ENCODE assay signal across 8 cellular contexts in genomic region chr7:100016209-100016901, GRCh38. TPM values are rescaled to one million over a fixed set of nuclear protein-coding genes. Genes with fewer than 3 reads are reported as not detected.
DNase-seq lines count a peak whose midpoint lies in the region; TF ChIP-seq lines count a peak whose summit lies in the region.

No MANE protein-coding gene starts in this region.

- H3K4me3 ChIP-seq in MG63, result peak overlapping the region; percentile 80
- H3K4me3 ChIP-seq in coronary artery, result peak overlapping the region; percentile 93
- H3K4me3 ChIP-seq in mesenchymal stem cell (ENCODE audit: insufficient read depth in 1 of 2, low read depth in 1 of 2, low read length in 2 of 2), result peak overlapping the region; percentile 79 to 100

- no peak overlapping the region for H3K18ac ChIP-seq in mesenchymal stem cell (ENCODE audit: low read depth in 1 of 2, low read length in 2 of 2)

- TF ChIP-seq CTCF in coronary artery (IDR thresholded peaks at IDR 0.05), result no peak
- TF ChIP-seq CTCF in type B pancreatic cell (conservative IDR thresholded peaks at IDR 0.05), result no peak

- H3K27ac Mint-ChIP-seq in type B pancreatic cell, result peak overlapping the region; percentile 97

- DNase-seq in CD1c-positive myeloid dendritic cell (ENCODE audit: extremely low spot score) (peak; percentile 4), MG63 (no peak), coronary artery (ENCODE audit: low spot score) (no peak), mesenchymal stem cell (peak; percentile 42), type B pancreatic cell (ENCODE audit: extremely low spot score, unreplicated experiment) (no peak), DMS153 treated with DMSO at 0.1 percent for 48 hours (lab: John Stamatoyannopoulos, UW; ENCODE audit: unreplicated experiment) (no peak), NCI-H2171 (lab: John Stamatoyannopoulos, UW) (no peak), AG20443 (ENCODE audit: low spot score) (no peak)

- no peak overlapping the region for H2AFZ ChIP-seq in mesenchymal stem cell (ENCODE audit: low read depth, low read length)

- H2BK15ac ChIP-seq in mesenchymal stem cell (ENCODE audit: low read depth, poor library complexity, severe bottlenecking), result no peak overlapping the region

- no peaks in the 10 kb centered on the region for H3K9me3 Mint-ChIP-seq in type B pancreatic cell

- no peaks in the 10 kb centered on the region for H3K36me3 ChIP-seq in MG63
- peaks cover 10 to 15% of the 10 kb centered on the region in 2 experiments for H3K36me3 ChIP-seq in mesenchymal stem cell (ENCODE audit: control insufficient read depth in 1 of 2, insufficient read depth in 2 of 2, low read depth in 1 of 2, low read length in 2 of 2)

- peak overlapping the region; percentile 96 for H3K4me3 Mint-ChIP-seq in type B pancreatic cell

- H3K4me1 Mint-ChIP-seq in type B pancreatic cell (ENCODE audit: unreplicated experiment), result peaks cover 31% of the 10 kb centered on the region

- H3K9me3 ChIP-seq in MG63, result no peaks in the 10 kb centered on the region
- H3K9me3 ChIP-seq in mesenchymal stem cell (ENCODE audit: control insufficient read depth, low read length), result no peaks in the 10 kb centered on the region

- peaks cover 3% of the 10 kb centered on the region for H3K27me3 Mint-ChIP-seq in type B pancreatic cell

- no peak overlapping the region for H2AK5ac ChIP-seq in mesenchymal stem cell (ENCODE audit: low read length, severe bottlenecking)

- H3K23ac ChIP-seq in mesenchymal stem cell (ENCODE audit: low read length in 2 of 2), result no peak overlapping the region

- peak overlapping the region in 1 of 2 experiments; percentile 65 for H3K4ac ChIP-seq in mesenchymal stem cell (ENCODE audit: low read depth in 1 of 2, low read length in 2 of 2)

- H3K27me3 ChIP-seq in MG63 (no peaks in the 10 kb centered on the region), mesenchymal stem cell (ENCODE audit: control insufficient read depth in 1 of 2, insufficient read depth in 1 of 2, low read length in 2 of 2) (peaks cover under 1 to 2% of the 10 kb centered on the region in 2 experiments)

- H3K14ac ChIP-seq in mesenchymal stem cell (ENCODE audit: low read length in 2 of 2), result no peak overlapping the region

- peaks cover 8% of the 10 kb centered on the region for H3K36me3 Mint-ChIP-seq in type B pancreatic cell

- peak overlapping the region; percentile 98 for H3K9ac ChIP-seq in mesenchymal stem cell (ENCODE audit: low read length)

- H4K91ac ChIP-seq in mesenchymal stem cell (ENCODE audit: low read length), result no peak overlapping the region

- peaks cover 2% of the 10 kb centered on the region for H3K79me1 ChIP-seq in mesenchymal stem cell (replicated peaks; ENCODE audit: low read length, poor library complexity, severe bottlenecking)

- no peak overlapping the region for H4K8ac ChIP-seq in mesenchymal stem cell (ENCODE audit: low read length)

- 40% methylated on average over 5 of the region's 12 CpGs for WGBS in mesenchymal stem cell

- H3K4me1 ChIP-seq in mesenchymal stem cell (ENCODE audit: control insufficient read depth, insufficient read depth, low read depth, low read length), result peaks cover 6% of the 10 kb centered on the region

- no peak overlapping the region for H2BK12ac ChIP-seq in mesenchymal stem cell (ENCODE audit: low read length in 2 of 2)

- H3K27ac ChIP-seq in coronary artery (peak overlapping the region; percentile 96 to 97), mesenchymal stem cell (ENCODE audit: low read length, poor library complexity, severe bottlenecking) (no peak overlapping the region)

- no peak overlapping the region for H2BK120ac ChIP-seq in mesenchymal stem cell (ENCODE audit: low read depth, low read length)

- no peak overlapping the region for H2BK5ac ChIP-seq in mesenchymal stem cell (ENCODE audit: low read depth, low read length, poor library complexity, severe bottlenecking)

- peak overlapping the region; percentile 49 for H3K4me2 ChIP-seq in mesenchymal stem cell (ENCODE audit: low read length, poor library complexity, severe bottlenecking)

RNA-seq across cellular contexts. Expression of gene ZKSCAN1, which starts 1.0 kb away (rescaled TPM):
- total RNA-seq in MG63 (2014; rRNA removed; shearing (Covaris generic); ENCODE audit: low replicate concordance), result 8.6 and 14.5 TPM in 2 replicates
- 18.7 TPM for polyA plus RNA-seq in mesenchymal stem cell (2013, experiment 1 of 2)
- 18.2 TPM for polyA plus RNA-seq in mesenchymal stem cell (2013, experiment 2 of 2)
- total RNA-seq in type B pancreatic cell (ENCODE audit: low replicate concordance), result 157 and 170 TPM in 2 replicates

RNA-seq across cellular contexts. Expression of gene ZSCAN21, which starts 33.2 kb away (rescaled TPM):
- 3.6 and 6.3 TPM in 2 replicates for total RNA-seq in MG63 (2014; rRNA removed; shearing (Covaris generic); ENCODE audit: low replicate concordance)
- polyA plus RNA-seq in mesenchymal stem cell (2013, experiment 1 of 2), result 8.8 TPM
- 8.6 TPM for polyA plus RNA-seq in mesenchymal stem cell (2013, experiment 2 of 2)
- 11.9 and 16.4 TPM in 2 replicates for total RNA-seq in type B pancreatic cell (ENCODE audit: low replicate concordance)

RNA-seq across cellular contexts. Expression of gene AZGP1, which starts 40.5 kb away (rescaled TPM):
- not detected in 2 replicates for total RNA-seq in MG63 (2014; rRNA removed; shearing (Covaris generic); ENCODE audit: low replicate concordance)
- not detected for polyA plus RNA-seq in mesenchymal stem cell (2013, experiment 1 of 2)
- polyA plus RNA-seq in mesenchymal stem cell (2013, experiment 2 of 2), result not detected
- total RNA-seq in type B pancreatic cell (ENCODE audit: low replicate concordance), result 0.50 and 0.60 TPM in 2 replicates

Comparison
In these comparisons a context has a peak if more than half of its experiments do, and no peak if none do; other contexts are left out.
1. DNase-seq: peak in CD1c-positive myeloid dendritic cell (single experiment) and mesenchymal stem cell (single experiment); none in MG63 (single experiment), coronary artery (single experiment), type B pancreatic cell (single experiment), DMS153 treated with DMSO at 0.1 percent for 48 hours (single experiment), NCI-H2171 (single experiment) and AG20443 (single experiment).
2. RNA of gene ZKSCAN1, which starts 1.0 kb away (total RNA-seq): 157 to 170 TPM in type B pancreatic cell; 8.6 to 14.5 TPM in MG63; every median in the first group is over 10 times any median in the second.
3. Peak in every context shown above with its lines, with median percentiles within 50 percentile points of each other: H3K4me3 ChIP-seq.